10 cellular contexts compared by ENCODE assay signal in genomic region chr3:101898752-101899169, GRCh38. TPM values are rescaled to one million over a fixed set of nuclear protein-coding genes. Genes with fewer than 3 reads are reported as not detected.
DNase-seq lines count a peak whose midpoint lies in the region; ATAC-seq lines count a peak whose summit lies in the region.
"Had no signal": no experiment of that assay in that cellular context is flagged by ENCODE, and none has a peak within 500 bp of the region (broad histone marks: within the 10 kb centered on the region; RNA-seq: fewer than 3 reads in every experiment).

No MANE protein-coding gene starts in this region.

- peak overlapping the region in 7 of 10 experiments; percentile 22 to 56 (median 36); a peak in 9 of 20 replicates for H3K4me3 ChIP-seq in BLaER1 treated with 17β-estradiol and CSF1 and Interleukin-3, amounts not matched to agents 10 nM and 100 nM
- H3K4me3 ChIP-seq: tibial nerve had no signal

- peaks cover 29 to 87% (median 54%) of the 10 kb centered on the region in 10 experiments for H3K4me1 ChIP-seq in BLaER1 treated with 17β-estradiol and CSF1 and Interleukin-3, amounts not matched to agents 10 nM and 100 nM
- H3K4me1 ChIP-seq: tibial nerve had no signal

- no peak overlapping the region for H3K27ac Mint-ChIP-seq in activated CD8-positive, alpha-beta T cell treated with anti-CD3 and anti-CD28 coated beads, Interleukin-2, amount 10 ng/mL, durations not matched to agents 7 days and 5 days

- POLR2A ChIA-PET in activated CD8-positive, alpha-beta T cell treated with anti-CD3 and anti-CD28 coated beads, Interleukin-2, amount 10 ng/mL, durations not matched to agents 7 days and 5 days (lab: Charles Lee), result no interaction called here

- peaks cover 12 to 46% (median 29%) of the 10 kb centered on the region in 11 experiments; a peak in 20 of 22 replicates for H3K9me3 ChIP-seq in BLaER1 treated with 17β-estradiol and CSF1 and Interleukin-3, amounts not matched to agents 10 nM and 100 nM (replicated peaks in 1 of 11)

- H3K36me3 Mint-ChIP-seq in activated CD8-positive, alpha-beta T cell treated with anti-CD3 and anti-CD28 coated beads, Interleukin-2, amount 10 ng/mL, durations not matched to agents 7 days and 5 days (ENCODE audit: low read depth), result no peaks in the 10 kb centered on the region

- peaks cover 9% of the 10 kb centered on the region for H3K4me1 Mint-ChIP-seq in activated CD8-positive, alpha-beta T cell treated with anti-CD3 and anti-CD28 coated beads, Interleukin-2, amount 10 ng/mL, durations not matched to agents 7 days and 5 days (ENCODE audit: low read depth)

- peak; percentile 93 for ATAC-seq in GM19395 (IDR thresholded peaks at IDR 0.05; ENCODE audit: unreplicated experiment)
- peak; percentile 94 for ATAC-seq in HG03095 (IDR thresholded peaks at IDR 0.05; ENCODE audit: unreplicated experiment)
- no peak for ATAC-seq in activated CD8-positive, alpha-beta T cell treated with anti-CD3 and anti-CD28 coated beads, Interleukin-2, amount 10 ng/mL, durations not matched to agents 7 days and 5 days

- peak; percentile 87 for DNase-seq in SKM-1 treated with dmso at 0.1 percent for 144 hours (lab: John Stamatoyannopoulos, UW; ENCODE audit: unreplicated experiment)
- no peak for DNase-seq in NCI-H1048 (lab: John Stamatoyannopoulos, UW)
- DNase-seq in SW 1271 (lab: John Stamatoyannopoulos, UW), result no peak
- DNase-seq in DMS153 treated with DMSO at 0.1 percent for 48 hours (lab: John Stamatoyannopoulos, UW; ENCODE audit: unreplicated experiment), result no peak
- DNase-seq in activated CD8-positive, alpha-beta T cell treated with anti-CD3 and anti-CD28 coated beads, Interleukin-2, amount 10 ng/mL, durations not matched to agents 7 days and 5 days, result no peak

- CTCF ChIA-PET in activated CD8-positive, alpha-beta T cell treated with anti-CD3 and anti-CD28 coated beads, Interleukin-2, amount 10 ng/mL, durations not matched to agents 7 days and 5 days (lab: Charles Lee), result interaction anchor here (1.3 to 1.5 kb wide), 2 partner anchors 96 to 326 kb away, joined by 3 to 5 read pairs; no protein-coding TSS in a partner anchor

- H3K9ac ChIP-seq in BLaER1 treated with 17β-estradiol and CSF1 and Interleukin-3, amounts not matched to agents 10 nM and 100 nM, result peak overlapping the region; percentile 55 to 85 (median 76); a peak in 21 of 22 replicates
- H3K9ac ChIP-seq: KMS-11 had no signal

- H3K4me2 ChIP-seq in BLaER1 treated with 17β-estradiol and CSF1 and Interleukin-3, amounts not matched to agents 10 nM and 100 nM, result peak overlapping the region; percentile 62 to 88 (median 81)
- H3K4me2 ChIP-seq: KMS-11 had no signal

- peaks cover 0 to 11% (median 0%) of the 10 kb centered on the region in 11 experiments; a peak in 1 of 22 replicates for H3K36me3 ChIP-seq in BLaER1 treated with 17β-estradiol and CSF1 and Interleukin-3, amounts not matched to agents 10 nM and 100 nM
- H3K36me3 ChIP-seq: tibial nerve had no signal

- H3K9me3 Mint-ChIP-seq in activated CD8-positive, alpha-beta T cell treated with anti-CD3 and anti-CD28 coated beads, Interleukin-2, amount 10 ng/mL, durations not matched to agents 7 days and 5 days (ENCODE audit: insufficient read depth), result peaks cover 3% of the 10 kb centered on the region

- H3K4me3 Mint-ChIP-seq in activated CD8-positive, alpha-beta T cell treated with anti-CD3 and anti-CD28 coated beads, Interleukin-2, amount 10 ng/mL, durations not matched to agents 7 days and 5 days, result no peak overlapping the region

- H3K27me3 Mint-ChIP-seq in activated CD8-positive, alpha-beta T cell treated with anti-CD3 and anti-CD28 coated beads, Interleukin-2, amount 10 ng/mL, durations not matched to agents 7 days and 5 days (ENCODE audit: low read depth), result no peaks in the 10 kb centered on the region

- H3K27me3 ChIP-seq in BLaER1 treated with 17β-estradiol and CSF1 and Interleukin-3, amounts not matched to agents 10 nM and 100 nM, result no peaks in the 10 kb centered on the region
- H3K27me3 ChIP-seq: tibial nerve had no signal

- no peaks in the 10 kb centered on the region for H4K20me1 ChIP-seq in BLaER1 treated with 17β-estradiol and CSF1 and Interleukin-3, amounts not matched to agents 10 nM and 100 nM

- peak overlapping the region; percentile 77 to 96 (median 88) for H3K27ac ChIP-seq in BLaER1 treated with 17β-estradiol and CSF1 and Interleukin-3, amounts not matched to agents 10 nM and 100 nM
- H3K27ac ChIP-seq: KMS-11 had no signal

RNA-seq across cellular contexts. Expression of gene NFKBIZ, which starts 49.4 kb away (rescaled TPM):
- total RNA-seq in activated CD8-positive, alpha-beta T cell treated with anti-CD3 and anti-CD28 coated beads, Interleukin-2, amount 10 ng/mL, durations not matched to agents 7 days and 5 days, result 10 to 100 TPM; 45.3 to 48.1 TPM
